Comparison of ENCODE assay signal across 15 cellular contexts in the genomic region with DNA sequence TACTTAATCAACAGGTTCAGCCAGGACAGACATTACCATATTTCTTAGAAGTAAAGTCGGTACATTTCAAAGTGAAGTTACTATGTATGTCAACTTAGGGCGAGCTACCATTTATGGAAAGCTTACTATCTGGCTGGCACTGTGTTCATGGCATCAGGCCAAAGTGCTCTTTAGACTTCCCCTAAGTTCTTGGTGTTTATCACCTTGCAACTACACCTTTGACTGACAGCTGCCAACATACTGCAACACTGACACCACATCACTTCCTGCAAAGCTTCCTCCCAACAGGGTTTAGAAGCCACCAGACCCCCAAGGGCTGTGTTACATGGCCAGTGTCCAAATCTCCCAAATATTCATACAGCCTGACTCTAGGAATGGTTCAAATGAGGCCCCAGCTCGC.
DNase-seq lines count a peak whose midpoint lies in the region; ATAC-seq, FAIRE-seq and TF ChIP-seq lines count a peak whose summit lies in the region.
"Had no signal": no experiment of that assay in that cellular context is flagged by ENCODE, and none has a peak within 500 bp of the region (broad histone marks: within the 10 kb centered on the region; RNA-seq: fewer than 3 reads in every experiment).

No MANE protein-coding gene starts in this region.

- no peaks in the 10 kb centered on the region for H3K27me3 Mint-ChIP-seq in activated CD4-positive, alpha-beta T cell treated with anti-CD3 and anti-CD28 coated beads, Interleukin-2, amount 10 ng/mL, durations not matched to agents 24 days and 14 days
- H3K27me3 Mint-ChIP-seq in HFFc6 (ENCODE audit: insufficient read depth), result no peaks in the 10 kb centered on the region

- H3K27me3 ChIP-seq in brain microvascular endothelial cell (replicated peaks) (no peaks in the 10 kb centered on the region), small intestine (ENCODE audit: control insufficient read depth in 2 of 2, insufficient read depth in 2 of 2, low read length in 2 of 2) (no peaks in the 10 kb centered on the region)
- H3K27me3 ChIP-seq: cardiac muscle cell had no signal

- no peaks in the 10 kb centered on the region for H3K9me3 ChIP-seq in small intestine (ENCODE audit: control insufficient read depth, low read depth)

- 21 to 55% (median 23%) methylated on average over 3 of the region's 3 CpGs for WGBS in small intestine, 3 donors

- H3K27ac ChIP-seq in brain microvascular endothelial cell (peak overlapping the region; percentile 41), small intestine (ENCODE audit: low read depth in 1 of 2, low read length in 1 of 2) (no peak overlapping the region)
- H3K27ac ChIP-seq: cardiac muscle cell had no signal

- no peak for FAIRE-seq in small intestine (lab: Jason Lieb, UNC)
- FAIRE-seq: endothelial cell of umbilical vein had no signal

- no peak for TF ChIP-seq CTCF in HFFc6 (IDR thresholded peaks at IDR 0.05)
- TF ChIP-seq CTCF in brain microvascular endothelial cell (IDR thresholded peaks at IDR 0.05; ENCODE audit: low read depth, low read length, missing control alignments), result no peak

- intact Hi-C loops in activated CD4-positive, alpha-beta T cell treated with anti-CD3 and anti-CD28 coated beads, Interleukin-2, amount 10 ng/mL, durations not matched to agents 24 days and 14 days (cut with micrococcal nuclease), result no loop called here

- H3K36me3 ChIP-seq in brain microvascular endothelial cell (replicated peaks) (no peaks in the 10 kb centered on the region), small intestine (ENCODE audit: control insufficient read depth in 2 of 2, insufficient read depth in 2 of 2, low read length in 2 of 2) (no peaks in the 10 kb centered on the region)
- H3K36me3 ChIP-seq: cardiac muscle cell had no signal

- no peak overlapping the region for H3K27ac Mint-ChIP-seq in activated CD4-positive, alpha-beta T cell treated with anti-CD3 and anti-CD28 coated beads, Interleukin-2, amount 10 ng/mL, durations not matched to agents 24 days and 14 days
- peak overlapping the region; percentile 47; the same call in 1 of the 2 replicates for H3K27ac Mint-ChIP-seq in HFFc6

- peaks cover 27% of the 10 kb centered on the region for H3K36me3 Mint-ChIP-seq in activated CD4-positive, alpha-beta T cell treated with anti-CD3 and anti-CD28 coated beads, Interleukin-2, amount 10 ng/mL, durations not matched to agents 24 days and 14 days (ENCODE audit: low read depth)
- no peaks in the 10 kb centered on the region for H3K36me3 Mint-ChIP-seq in HFFc6 (ENCODE audit: low read depth)

- in situ Hi-C loops in brain microvascular endothelial cell (cut with HindIII; ENCODE audit: low pct_ligation_motif_present, low sequenced_read_pairs), result no loop called here

- H3K4me3 Mint-ChIP-seq in activated CD4-positive, alpha-beta T cell treated with anti-CD3 and anti-CD28 coated beads, Interleukin-2, amount 10 ng/mL, durations not matched to agents 24 days and 14 days, result no peak overlapping the region
- no peak overlapping the region for H3K4me3 Mint-ChIP-seq in HFFc6

- peaks cover 13% of the 10 kb centered on the region for H3K9me3 Mint-ChIP-seq in activated CD4-positive, alpha-beta T cell treated with anti-CD3 and anti-CD28 coated beads, Interleukin-2, amount 10 ng/mL, durations not matched to agents 24 days and 14 days
- H3K9me3 Mint-ChIP-seq in HFFc6, result peaks cover 9% of the 10 kb centered on the region; the same call in 1 of the 2 replicates

- peak; percentile 12 to 16 for DNase-seq in activated CD4-positive, alpha-beta T cell treated with anti-CD3 and anti-CD28 coated beads, Interleukin-2, amount 50 U/mL, for 4 hours
- no peak for DNase-seq in activated CD4-positive, alpha-beta T cell treated with anti-CD3 and anti-CD28 coated beads, Interleukin-2, amount 10 ng/mL, durations not matched to agents 24 days and 14 days
- no peak for DNase-seq in HFFc6
- no peak for DNase-seq in brain microvascular endothelial cell
- peak; percentile 50 for DNase-seq in small intestine
- no peak for DNase-seq in cerebellar cortex (ENCODE audit: low spot score)
- DNase-seq in AG08396 (ENCODE audit: low spot score), result no peak
- DNase-seq: MM.1S; NCI-H345; nucleus accumbens; stimulated activated CD4-positive, alpha-beta T cell treated with anti-CD3 and anti-CD28 coated beads, Interleukin-15, amount 100 ng/mL, for 24 hours; T-helper 9 cell had no signal

- ATAC-seq in HG03095 (IDR thresholded peaks at IDR 0.05; ENCODE audit: unreplicated experiment), result no peak

- no peaks in the 10 kb centered on the region for H3K4me1 ChIP-seq in small intestine (ENCODE audit: control insufficient read depth in 2 of 2, insufficient read depth in 1 of 2, low read depth in 1 of 2, low read length in 1 of 2)

- H3K4me3 ChIP-seq in brain microvascular endothelial cell (ENCODE audit: low read depth, low read length), result no peak overlapping the region
- no peak overlapping the region for H3K4me3 ChIP-seq in small intestine (ENCODE audit: low read depth in 1 of 2, low read length in 2 of 2)
- H3K4me3 ChIP-seq: cardiac muscle cell had no signal

- H3K4me1 Mint-ChIP-seq in activated CD4-positive, alpha-beta T cell treated with anti-CD3 and anti-CD28 coated beads, Interleukin-2, amount 10 ng/mL, durations not matched to agents 24 days and 14 days, result peaks cover 22% of the 10 kb centered on the region
- peaks cover 27% of the 10 kb centered on the region for H3K4me1 Mint-ChIP-seq in HFFc6 (ENCODE audit: low read depth)

Comparison
In these comparisons a context has a peak if more than half of its experiments do, and no peak if none do; other contexts are left out.
1. DNase-seq: peak in activated CD4-positive, alpha-beta T cell treated with anti-CD3 and anti-CD28 coated beads, Interleukin-2, amount 50 U/mL, for 4 hours (2 of 2) and small intestine (single experiment); none in activated CD4-positive, alpha-beta T cell treated with anti-CD3 and anti-CD28 coated beads, Interleukin-2, amount 10 ng/mL, durations not matched to agents 24 days and 14 days (single experiment), HFFc6 (single experiment), brain microvascular endothelial cell (single experiment), cerebellar cortex (single experiment) and AG08396 (single experiment).